ENCODE assay signal across 23 cellular contexts in genomic region chr16:49800876-49801275, GRCh38. TPM values are rescaled to one million over a fixed set of nuclear protein-coding genes. Genes with fewer than 3 reads are reported as not detected.
DNase-seq lines count a peak whose midpoint lies in the region; ATAC-seq lines count a peak whose summit lies in the region.
"Had no signal": no experiment of that assay in that cellular context is flagged by ENCODE, and none has a peak within 500 bp of the region (broad histone marks: within the 10 kb centered on the region; RNA-seq: fewer than 3 reads in every experiment).

No MANE protein-coding gene starts in this region.

- H3K4me1 Mint-ChIP-seq in activated naive CD8-positive, alpha-beta T cell treated with anti-CD3 and anti-CD28 coated beads, Interleukin-2, amount 50 U/mL, for 24 hours, result no peaks in the 10 kb centered on the region
- no peaks in the 10 kb centered on the region for H3K4me1 Mint-ChIP-seq in activated naive CD8-positive, alpha-beta T cell treated with anti-CD3 and anti-CD28 coated beads for 36 hours
- H3K4me1 Mint-ChIP-seq: activated T-helper 17 cell treated with anti-CD3 and anti-CD28 coated beads, Interleukin-2, amount 50 U/mL, for 72 hours had no signal

- H3K27ac Mint-ChIP-seq in activated naive CD8-positive, alpha-beta T cell treated with anti-CD3 and anti-CD28 coated beads, Interleukin-2, amount 50 U/mL, for 24 hours, result no peak overlapping the region
- H3K27ac Mint-ChIP-seq in activated naive CD8-positive, alpha-beta T cell treated with anti-CD3 and anti-CD28 coated beads for 36 hours, result no peak overlapping the region
- H3K27ac Mint-ChIP-seq: activated T-helper 17 cell treated with anti-CD3 and anti-CD28 coated beads, Interleukin-2, amount 50 U/mL, for 72 hours; HFFc6 had no signal

- ATAC-seq in activated naive CD8-positive, alpha-beta T cell treated with anti-CD3 and anti-CD28 coated beads, Interleukin-2, amount 50 U/mL, for 24 hours, result peak; percentile 19
- ATAC-seq in HG03342 (IDR thresholded peaks at IDR 0.05; ENCODE audit: unreplicated experiment) (peak; percentile 62), GM18520 (IDR thresholded peaks at IDR 0.05; ENCODE audit: unreplicated experiment) (no peak)
- ATAC-seq: activated T-helper 17 cell treated with anti-CD3 and anti-CD28 coated beads, Interleukin-2, amount 50 U/mL, for 72 hours; gastrocnemius medialis had no signal

- no peak for DNase-seq in activated naive CD8-positive, alpha-beta T cell treated with anti-CD3 and anti-CD28 coated beads, Interleukin-2, amount 50 U/mL, for 24 hours
- no peak for DNase-seq in activated naive CD8-positive, alpha-beta T cell treated with anti-CD3 and anti-CD28 coated beads for 36 hours
- DNase-seq in SKM-1 treated with dmso at 0.1 percent for 144 hours (lab: John Stamatoyannopoulos, UW; ENCODE audit: unreplicated experiment) (peak; percentile 49), HuH-7.5 (ENCODE audit: low spot score) (no peak), putamen (ENCODE audit: low spot score) (no peak), NCI-H526 treated with DMSO at 0.1 percent for 48 hours (lab: John Stamatoyannopoulos, UW) (no peak)
- DNase-seq: 8988T; activated CD4-positive, CD25-positive, alpha-beta regulatory T cell treated with anti-CD3 and anti-CD28 coated beads, Interleukin-2, amount 50 U/mL, for 72 hours; dermis blood vessel endothelial cell; DMS 273 treated with DMSO at 0.1 percent for 48 hours; gastrocnemius medialis; HFFc6; kidney glomerular epithelial cell; mesendoderm; NCI-H187 treated with DMSO at 0.1 percent for 48 hours; NCI-H446; spleen; stimulated activated CD8-positive, alpha-beta memory T cell treated with anti-CD3 and anti-CD28 coated beads, Interleukin-4, amount 100 ng/mL, for 48 hours; testis had no signal

- H3K4me3 Mint-ChIP-seq in activated naive CD8-positive, alpha-beta T cell treated with anti-CD3 and anti-CD28 coated beads, Interleukin-2, amount 50 U/mL, for 24 hours, result no peak overlapping the region
- no peak overlapping the region for H3K4me3 Mint-ChIP-seq in activated naive CD8-positive, alpha-beta T cell treated with anti-CD3 and anti-CD28 coated beads for 36 hours
- H3K4me3 Mint-ChIP-seq: activated T-helper 17 cell treated with anti-CD3 and anti-CD28 coated beads, Interleukin-2, amount 50 U/mL, for 72 hours; HFFc6; neural crest cell had no signal

- H3K36me3 Mint-ChIP-seq in activated naive CD8-positive, alpha-beta T cell treated with anti-CD3 and anti-CD28 coated beads, Interleukin-2, amount 50 U/mL, for 24 hours (ENCODE audit: low read depth), result no peaks in the 10 kb centered on the region
- H3K36me3 Mint-ChIP-seq in activated naive CD8-positive, alpha-beta T cell treated with anti-CD3 and anti-CD28 coated beads for 36 hours, result no peaks in the 10 kb centered on the region

- H3K9me3 Mint-ChIP-seq in activated naive CD8-positive, alpha-beta T cell treated with anti-CD3 and anti-CD28 coated beads, Interleukin-2, amount 50 U/mL, for 24 hours, result no peaks in the 10 kb centered on the region
- H3K9me3 Mint-ChIP-seq in activated naive CD8-positive, alpha-beta T cell treated with anti-CD3 and anti-CD28 coated beads for 36 hours, result no peaks in the 10 kb centered on the region
- H3K9me3 Mint-ChIP-seq: activated T-helper 17 cell treated with anti-CD3 and anti-CD28 coated beads, Interleukin-2, amount 50 U/mL, for 72 hours; HFFc6; neural crest cell had no signal

- peaks cover 1% of the 10 kb centered on the region for H3K27me3 Mint-ChIP-seq in activated naive CD8-positive, alpha-beta T cell treated with anti-CD3 and anti-CD28 coated beads, Interleukin-2, amount 50 U/mL, for 24 hours
- H3K27me3 Mint-ChIP-seq in activated naive CD8-positive, alpha-beta T cell treated with anti-CD3 and anti-CD28 coated beads for 36 hours, result no peaks in the 10 kb centered on the region

RNA-seq across cellular contexts. Expression of gene ZNF423, which starts 55.0 kb away (rescaled TPM):
- total RNA-seq in activated naive CD8-positive, alpha-beta T cell treated with anti-CD3 and anti-CD28 coated beads for 36 hours, result not detected
- total RNA-seq: activated T-helper 17 cell treated with anti-CD3 and anti-CD28 coated beads, Interleukin-2, amount 50 U/mL, for 72 hours; HFFc6 had no signal
